Comparison of ENCODE assay signal across 9 cellular contexts in genomic region chr17:61583242-61583641, GRCh38.
DNase-seq lines count a peak whose midpoint lies in the region; ATAC-seq and TF ChIP-seq lines count a peak whose summit lies in the region.
"Had no signal": no experiment of that assay in that cellular context is flagged by ENCODE, and none has a peak within 500 bp of the region (broad histone marks: within the 10 kb centered on the region; RNA-seq: fewer than 3 reads in every experiment).

No MANE protein-coding gene starts in this region.

- in situ Hi-C loops in T47D (cut with HindIII; ENCODE audit: low pct_unique_long_range_greater_than_20kb, low sequenced_read_pairs): no loop called here

- TF ChIP-seq CTCF in retinal pigment epithelial cell (conservative IDR thresholded peaks at IDR 0.05; ENCODE audit: low read depth, low read length): peak; percentile 39

- DNase-seq in NCI-H146 (lab: John Stamatoyannopoulos, UW) (peak; percentile 16), NCI-H146 treated with DMSO at 0.1 percent for 48 hours (lab: John Stamatoyannopoulos, UW; ENCODE audit: unreplicated experiment) (no peak), NCI-H1694 (lab: John Stamatoyannopoulos, UW) (peak; percentile 72), T47D (ENCODE audit: low read depth in 1 of 2, low spot score in 1 of 2) (peak; percentile 74 to 75), retinal pigment epithelial cell (ENCODE audit: low read depth) (peak; percentile 9), ecto neural progenitor cell (ENCODE audit: low spot score) (no peak)

- no peak for ATAC-seq in HG03378 (IDR thresholded peaks at IDR 0.05; ENCODE audit: unreplicated experiment)
- no peak for ATAC-seq in HG02798 (IDR thresholded peaks at IDR 0.05; ENCODE audit: poor library complexity, unreplicated experiment)

- no peak overlapping the region for H3K4me3 ChIP-seq in retinal pigment epithelial cell (ENCODE audit: low read length)
- H3K4me3 ChIP-seq: BLaER1 treated with 17β-estradiol and CSF1 and Interleukin-3, amounts not matched to agents 10 nM and 100 nM had no signal

Comparison
In these comparisons a context has a peak if more than half of its experiments do, and no peak if none do; other contexts are left out.
1. DNase-seq: peak in NCI-H146 (single experiment), NCI-H1694 (single experiment), T47D (2 of 2) and retinal pigment epithelial cell (single experiment); none in NCI-H146 treated with DMSO at 0.1 percent for 48 hours (single experiment) and ecto neural progenitor cell (single experiment).